ENCODE assay signal across 7 cellular contexts in genomic region chr1:241518447-241519307, GRCh38. TPM values are rescaled to one million over a fixed set of nuclear protein-coding genes. Genes with fewer than 3 reads are reported as not detected.
DNase-seq lines count a peak whose midpoint lies in the region; ATAC-seq and TF ChIP-seq lines count a peak whose summit lies in the region.

No MANE protein-coding gene starts in this region.

- TF ChIP-seq CTCF in HFFc6 (IDR thresholded peaks at IDR 0.05) (no peak), right atrium auricular region (IDR thresholded peaks at IDR 0.05) (no peak)

- H3K9me3 Mint-ChIP-seq in HFFc6, result no peaks in the 10 kb centered on the region
- no peaks in the 10 kb centered on the region for H3K9me3 Mint-ChIP-seq in activated naive CD8-positive, alpha-beta T cell treated with anti-CD3 and anti-CD28 coated beads, Interleukin-2, amount 10 ng/mL, durations not matched to agents 7 days and 5 days

- H3K4me1 Mint-ChIP-seq in HFFc6 (ENCODE audit: low read depth), result peaks cover 33% of the 10 kb centered on the region
- H3K4me1 Mint-ChIP-seq in activated naive CD8-positive, alpha-beta T cell treated with anti-CD3 and anti-CD28 coated beads, Interleukin-2, amount 10 ng/mL, durations not matched to agents 7 days and 5 days, result peaks cover 17% of the 10 kb centered on the region

- DNase-seq in HFFc6 (no peak), NAMALWA (ENCODE audit: low spot score) (peak; percentile 54), right atrium auricular region (ENCODE audit: low spot score) (no peak), renal cortical epithelial cell (ENCODE audit: low read depth) (peak; percentile 21), retina (no peak)
- no peak for DNase-seq in activated naive CD8-positive, alpha-beta T cell treated with anti-CD3 and anti-CD28 coated beads, Interleukin-2, amount 10 ng/mL, durations not matched to agents 7 days and 5 days

- peak overlapping the region; percentile 85 to 97 for H3K27ac ChIP-seq in right atrium auricular region

- peaks cover 0 to 22% of the 10 kb centered on the region in 2 donors for H3K4me1 ChIP-seq in right atrium auricular region

- peaks cover 24% of the 10 kb centered on the region for H3K36me3 Mint-ChIP-seq in HFFc6 (ENCODE audit: low read depth)
- H3K36me3 Mint-ChIP-seq in activated naive CD8-positive, alpha-beta T cell treated with anti-CD3 and anti-CD28 coated beads, Interleukin-2, amount 10 ng/mL, durations not matched to agents 7 days and 5 days, result peaks cover 15% of the 10 kb centered on the region

- POLR2A ChIA-PET in activated naive CD8-positive, alpha-beta T cell treated with anti-CD3 and anti-CD28 coated beads, Interleukin-2, amount 10 ng/mL, durations not matched to agents 7 days and 5 days (lab: Charles Lee), result interaction anchor here (1.1 to 2.3 kb wide), 2 partner anchors 122 to 158 kb away, joined by 4 to 7 read pairs; partner anchors contain the start of genes CHML and OPN3

- peaks cover 4% of the 10 kb centered on the region for H3K36me3 ChIP-seq in right atrium auricular region

- peaks cover 7% of the 10 kb centered on the region for H3K27me3 Mint-ChIP-seq in HFFc6 (ENCODE audit: insufficient read depth)
- peaks cover 20% of the 10 kb centered on the region for H3K27me3 Mint-ChIP-seq in activated naive CD8-positive, alpha-beta T cell treated with anti-CD3 and anti-CD28 coated beads, Interleukin-2, amount 10 ng/mL, durations not matched to agents 7 days and 5 days

- H3K4me3 ChIP-seq in right atrium auricular region, result peak overlapping the region; percentile 77 to 92

- ATAC-seq in GM18517 (IDR thresholded peaks at IDR 0.05; ENCODE audit: unreplicated experiment), result peak; percentile 30
- ATAC-seq in activated naive CD8-positive, alpha-beta T cell treated with anti-CD3 and anti-CD28 coated beads, Interleukin-2, amount 10 ng/mL, durations not matched to agents 7 days and 5 days (ENCODE audit: low read depth), result no peak

- peak overlapping the region; percentile 91 for H3K4me3 Mint-ChIP-seq in HFFc6
- H3K4me3 Mint-ChIP-seq in activated naive CD8-positive, alpha-beta T cell treated with anti-CD3 and anti-CD28 coated beads, Interleukin-2, amount 10 ng/mL, durations not matched to agents 7 days and 5 days, result peak overlapping the region; percentile 92

- no peaks in the 10 kb centered on the region for H3K27me3 ChIP-seq in right atrium auricular region

- peak overlapping the region; percentile 73 for H3K27ac Mint-ChIP-seq in HFFc6
- H3K27ac Mint-ChIP-seq in activated naive CD8-positive, alpha-beta T cell treated with anti-CD3 and anti-CD28 coated beads, Interleukin-2, amount 10 ng/mL, durations not matched to agents 7 days and 5 days, result peak overlapping the region; percentile 83

- no peaks in the 10 kb centered on the region for H3K9me3 ChIP-seq in right atrium auricular region

RNA-seq across cellular contexts. Expression of gene FH, which starts 0.9 kb away (rescaled TPM):
- 100 to 1,000 TPM; 107 to 137 (median 123) TPM for total RNA-seq in HFFc6 (2021; fragmentation: NEBNext Ultra II Directional; extraction: Animal tissue kit (Norgen Biotek cat#: 25700))
- 10 to 100 TPM; 53.5 to 54.7 TPM for total RNA-seq in activated naive CD8-positive, alpha-beta T cell treated with anti-CD3 and anti-CD28 coated beads, Interleukin-2, amount 10 ng/mL, durations not matched to agents 7 days and 5 days
- 100 to 1,000 TPM; 104 to 170 TPM for total RNA-seq in right atrium auricular region
- 85.8 TPM in 2 replicates for total RNA-seq in renal cortical epithelial cell

RNA-seq across cellular contexts. Expression of gene KMO, which starts 13.5 kb away (rescaled TPM):
- not detected for total RNA-seq in HFFc6 (2021; fragmentation: NEBNext Ultra II Directional; extraction: Animal tissue kit (Norgen Biotek cat#: 25700))
- total RNA-seq in activated naive CD8-positive, alpha-beta T cell treated with anti-CD3 and anti-CD28 coated beads, Interleukin-2, amount 10 ng/mL, durations not matched to agents 7 days and 5 days, result under 1 TPM in 1 of 2 experiments, not detected in 1; 0.25 TPM
- total RNA-seq in right atrium auricular region, result under 1 TPM; 0.35 to 0.37 TPM
- 2.8 and 11.3 TPM in 2 replicates for total RNA-seq in renal cortical epithelial cell

Comparison
In these comparisons a context has a peak if more than half of its experiments do, and no peak if none do; other contexts are left out.
1. DNase-seq: peak in NAMALWA (single experiment) and renal cortical epithelial cell (single experiment); none in HFFc6 (single experiment), activated naive CD8-positive, alpha-beta T cell treated with anti-CD3 and anti-CD28 coated beads, Interleukin-2, amount 10 ng/mL, durations not matched to agents 7 days and 5 days (single experiment), right atrium auricular region (single experiment) and retina (single experiment).